In genomic region chr19:55437410-55437809, GRCh38 we compare ENCODE assay signal across 10 cellular contexts. TPM values are rescaled to one million over a fixed set of nuclear protein-coding genes. Genes with fewer than 3 reads are reported as not detected.
A peak's percentile ranks its signal among the peaks of the same experiment; 100 is the strongest.
DNase-seq lines count a peak whose midpoint lies in the region; ATAC-seq and TF ChIP-seq lines count a peak whose summit lies in the region.
"Had no signal": no experiment of that assay in that cellular context is flagged by ENCODE, and none has a peak within 500 bp of the region (broad histone marks: within the 10 kb centered on the region; RNA-seq: fewer than 3 reads in every experiment).

No MANE protein-coding gene starts in this region.

- peaks cover 42% of the 10 kb centered on the region for H3K27me3 Mint-ChIP-seq in activated CD8-positive, alpha-beta memory T cell treated with anti-CD3 and anti-CD28 coated beads, Interleukin-2, amount 10 ng/mL, durations not matched to agents 7 days and 5 days
- H3K27me3 Mint-ChIP-seq in immature natural killer cell (ENCODE audit: low read depth in 3 of 3): peaks cover 20 to 35% (median 21%) of the 10 kb centered on the region in 3 donors
- peaks cover 68% of the 10 kb centered on the region for H3K27me3 Mint-ChIP-seq in stimulated activated memory B cell treated with anti-CD40 and anti-IgM and Interleukin-4, amounts not matched to agents 10 μg/mL and 1 μg/mL and 100 μg/mL, for 72 hours

- ATAC-seq in activated CD8-positive, alpha-beta memory T cell treated with anti-CD3 and anti-CD28 coated beads, Interleukin-2, amount 10 ng/mL, durations not matched to agents 7 days and 5 days: peak; percentile 45
- no peak for ATAC-seq in stimulated activated memory B cell treated with anti-CD40 and anti-IgM and Interleukin-4, amounts not matched to agents 10 μg/mL and 1 μg/mL and 100 μg/mL, for 72 hours

- DNase-seq in activated CD8-positive, alpha-beta memory T cell treated with anti-CD3 and anti-CD28 coated beads, Interleukin-2, amount 10 ng/mL, durations not matched to agents 7 days and 5 days: no peak
- DNase-seq in activated CD8-positive, alpha-beta memory T cell treated with anti-CD3 and anti-CD28 coated beads, Interleukin-2, amount 50 U/mL, for 4 hours: no peak
- DNase-seq in erythroblast (lab: John Stamatoyannopoulos, UW) (peak; percentile 70 to 74), renal cortical epithelial cell (ENCODE audit: low read depth) (peak; percentile 46), immature natural killer cell (no peak)
- DNase-seq in stimulated activated CD4-positive, alpha-beta T cell treated with anti-CD3 and anti-CD28 coated beads, Interleukin-4, amount 100 ng/mL, for 4 hours: no peak

- no peak overlapping the region for H3K4me3 Mint-ChIP-seq in activated CD8-positive, alpha-beta memory T cell treated with anti-CD3 and anti-CD28 coated beads, Interleukin-2, amount 10 ng/mL, durations not matched to agents 7 days and 5 days
- no peak overlapping the region for H3K4me3 Mint-ChIP-seq in immature natural killer cell
- no peak overlapping the region for H3K4me3 Mint-ChIP-seq in stimulated activated memory B cell treated with anti-CD40 and anti-IgM and Interleukin-4, amounts not matched to agents 10 μg/mL and 1 μg/mL and 100 μg/mL, for 72 hours
- H3K4me3 Mint-ChIP-seq: CD4-positive, alpha-beta T cell had no signal

- no peak for TF ChIP-seq POLR2A in erythroblast (IDR thresholded peaks at IDR 0.05; ENCODE audit: low read length)

- H3K4me1 Mint-ChIP-seq in activated CD8-positive, alpha-beta memory T cell treated with anti-CD3 and anti-CD28 coated beads, Interleukin-2, amount 10 ng/mL, durations not matched to agents 7 days and 5 days: peaks cover 13% of the 10 kb centered on the region
- peaks cover 15 to 18% of the 10 kb centered on the region in 2 donors for H3K4me1 Mint-ChIP-seq in immature natural killer cell
- H3K4me1 Mint-ChIP-seq in stimulated activated memory B cell treated with anti-CD40 and anti-IgM and Interleukin-4, amounts not matched to agents 10 μg/mL and 1 μg/mL and 100 μg/mL, for 72 hours: peaks cover 25% of the 10 kb centered on the region

- CTCF ChIA-PET in activated CD8-positive, alpha-beta memory T cell treated with anti-CD3 and anti-CD28 coated beads, Interleukin-2, amount 10 ng/mL, durations not matched to agents 7 days and 5 days (lab: Charles Lee): interaction anchor here (0.6 to 1.5 kb wide), 3 partner anchors 14 to 66 kb away, joined by 3 to 5 read pairs (median 3); no protein-coding TSS in a partner anchor

- H3K27ac Mint-ChIP-seq in activated CD8-positive, alpha-beta memory T cell treated with anti-CD3 and anti-CD28 coated beads, Interleukin-2, amount 10 ng/mL, durations not matched to agents 7 days and 5 days: no peak overlapping the region
- no peak overlapping the region for H3K27ac Mint-ChIP-seq in immature natural killer cell
- no peak overlapping the region for H3K27ac Mint-ChIP-seq in stimulated activated memory B cell treated with anti-CD40 and anti-IgM and Interleukin-4, amounts not matched to agents 10 μg/mL and 1 μg/mL and 100 μg/mL, for 72 hours
- H3K27ac Mint-ChIP-seq: CD4-positive, alpha-beta T cell had no signal

- no peaks in the 10 kb centered on the region for H3K36me3 Mint-ChIP-seq in activated CD8-positive, alpha-beta memory T cell treated with anti-CD3 and anti-CD28 coated beads, Interleukin-2, amount 10 ng/mL, durations not matched to agents 7 days and 5 days
- H3K36me3 Mint-ChIP-seq in immature natural killer cell: peaks cover 0 to 4% (median 0%) of the 10 kb centered on the region in 3 donors
- peaks cover 5% of the 10 kb centered on the region for H3K36me3 Mint-ChIP-seq in stimulated activated memory B cell treated with anti-CD40 and anti-IgM and Interleukin-4, amounts not matched to agents 10 μg/mL and 1 μg/mL and 100 μg/mL, for 72 hours

- no peaks in the 10 kb centered on the region for H3K9me3 Mint-ChIP-seq in activated CD8-positive, alpha-beta memory T cell treated with anti-CD3 and anti-CD28 coated beads, Interleukin-2, amount 10 ng/mL, durations not matched to agents 7 days and 5 days (ENCODE audit: low read depth)
- no peaks in the 10 kb centered on the region for H3K9me3 Mint-ChIP-seq in immature natural killer cell
- no peaks in the 10 kb centered on the region for H3K9me3 Mint-ChIP-seq in stimulated activated memory B cell treated with anti-CD40 and anti-IgM and Interleukin-4, amounts not matched to agents 10 μg/mL and 1 μg/mL and 100 μg/mL, for 72 hours
- H3K9me3 Mint-ChIP-seq: CD4-positive, alpha-beta T cell had no signal

TF ChIP-seq in PFSK-1, 5 proteins besides CTCF, POLR2A, EP300 and RAD21:
- TF ChIP-seq TAF1 (IDR thresholded peaks at IDR 0.05; ENCODE audit: borderline replicate concordance, insufficient read depth, low read length) (no peak), REST (IDR thresholded peaks at IDR 0.05; ENCODE audit: insufficient read depth in 1 of 2, low read depth in 2 of 2, low read length in 2 of 2) (peak; percentile 100), SIN3A (IDR thresholded peaks at IDR 0.05; ENCODE audit: borderline replicate concordance, insufficient read depth, low read length) (peak; percentile 51; the same call in 1 of the 2 replicates), FOXP2 (optimal IDR thresholded peaks at IDR 0.05; ENCODE audit: borderline replicate concordance, extremely low read depth, extremely low read length, insufficient read depth) (peak; percentile 42), POLR2AphosphoS5 (IDR thresholded peaks at IDR 0.05; ENCODE audit: low read depth, low read length) (no peak)

RNA-seq across cellular contexts. Expression of gene SHISA7, which starts 5.7 kb away (rescaled TPM):
- total RNA-seq in activated CD8-positive, alpha-beta memory T cell treated with anti-CD3 and anti-CD28 coated beads, Interleukin-2, amount 10 ng/mL, durations not matched to agents 7 days and 5 days: not detected
- 0.08 TPM for polyA plus RNA-seq in PFSK-1 (2012; ENCODE audit: insufficient read length, low read depth)
- total RNA-seq in renal cortical epithelial cell: not detected in 2 replicates
- not detected for polyA plus RNA-seq in immature natural killer cell
- total RNA-seq: CD4-positive, alpha-beta T cell; glomerular endothelial cell had no signal

RNA-seq across cellular contexts. Expression of gene ISOC2, which starts 24.0 kb away (rescaled TPM):
- total RNA-seq in activated CD8-positive, alpha-beta memory T cell treated with anti-CD3 and anti-CD28 coated beads, Interleukin-2, amount 10 ng/mL, durations not matched to agents 7 days and 5 days: 10 to 100 TPM; 28.2 to 35.7 TPM
- 127 TPM for polyA plus RNA-seq in PFSK-1 (2012; ENCODE audit: insufficient read length, low read depth)
- 64.3 and 69.8 TPM in 2 replicates for total RNA-seq in renal cortical epithelial cell
- polyA plus RNA-seq in immature natural killer cell: 10 to 100 TPM; 30.4 to 46.0 (median 34.2) TPM

RNA-seq across cellular contexts. Expression of gene C19orf85, which starts 27.1 kb away (rescaled TPM):
- not detected for total RNA-seq in activated CD8-positive, alpha-beta memory T cell treated with anti-CD3 and anti-CD28 coated beads, Interleukin-2, amount 10 ng/mL, durations not matched to agents 7 days and 5 days
- polyA plus RNA-seq in PFSK-1 (2012; ENCODE audit: insufficient read length, low read depth): not detected
- total RNA-seq in renal cortical epithelial cell: not detected in 2 replicates
- polyA plus RNA-seq in immature natural killer cell: not detected
- total RNA-seq: CD4-positive, alpha-beta T cell; glomerular endothelial cell had no signal

RNA-seq across cellular contexts. Expression of gene UBE2S, which starts 29.8 kb away (rescaled TPM):
- 100 to 1,000 TPM; 311 to 421 TPM for total RNA-seq in activated CD8-positive, alpha-beta memory T cell treated with anti-CD3 and anti-CD28 coated beads, Interleukin-2, amount 10 ng/mL, durations not matched to agents 7 days and 5 days
- 603 TPM for polyA plus RNA-seq in PFSK-1 (2012; ENCODE audit: insufficient read length, low read depth)
- 13.6 and 45.3 TPM in 2 replicates for total RNA-seq in renal cortical epithelial cell
- 10 to 100 TPM; 40.2 to 72.1 (median 47.0) TPM for polyA plus RNA-seq in immature natural killer cell

RNA-seq across cellular contexts. Expression of gene ZNF628, which starts 39.0 kb away (rescaled TPM):
- total RNA-seq in activated CD8-positive, alpha-beta memory T cell treated with anti-CD3 and anti-CD28 coated beads, Interleukin-2, amount 10 ng/mL, durations not matched to agents 7 days and 5 days: 1 to 10 TPM; 8.8 to 8.9 TPM
- 27.6 TPM for polyA plus RNA-seq in PFSK-1 (2012; ENCODE audit: insufficient read length, low read depth)
- 3.5 and 6.0 TPM in 2 replicates for total RNA-seq in renal cortical epithelial cell
- polyA plus RNA-seq in immature natural killer cell: under 1 TPM; 0.14 to 0.72 (median 0.21) TPM

Comparison
In these comparisons a context has a peak if more than half of its experiments do, and no peak if none do; other contexts are left out.
1. DNase-seq: peak in erythroblast (2 of 2) and renal cortical epithelial cell (single experiment); none in activated CD8-positive, alpha-beta memory T cell treated with anti-CD3 and anti-CD28 coated beads, Interleukin-2, amount 10 ng/mL, durations not matched to agents 7 days and 5 days (single experiment), activated CD8-positive, alpha-beta memory T cell treated with anti-CD3 and anti-CD28 coated beads, Interleukin-2, amount 50 U/mL, for 4 hours (single experiment), stimulated activated CD4-positive, alpha-beta T cell treated with anti-CD3 and anti-CD28 coated beads, Interleukin-4, amount 100 ng/mL, for 4 hours (0 of 2) and immature natural killer cell (0 of 3).